8 cellular contexts compared by ENCODE assay signal in genomic region chr10:110209926-110210662, GRCh38. TPM values are rescaled to one million over a fixed set of nuclear protein-coding genes. Genes with fewer than 3 reads are reported as not detected.
DNase-seq lines count a peak whose midpoint lies in the region; ATAC-seq and TF ChIP-seq lines count a peak whose summit lies in the region.

No MANE protein-coding gene starts in this region.

- H3K4me3 Mint-ChIP-seq in activated naive CD8-positive, alpha-beta T cell treated with anti-CD3 and anti-CD28 coated beads, Interleukin-2, amount 10 ng/mL, durations not matched to agents 7 days and 5 days, result peak overlapping the region; percentile 93

- TF ChIP-seq CTCF in GM12864 (IDR thresholded peaks at IDR 0.05; ENCODE audit: low read depth, low read length, missing control alignments), result no peak
- TF ChIP-seq CTCF in OCI-LY1 (IDR thresholded peaks at IDR 0.05; ENCODE audit: low read length), result no peak
- no peak for TF ChIP-seq CTCF in heart right ventricle (IDR thresholded peaks at IDR 0.05)
- TF ChIP-seq CTCF in parathyroid adenoma (IDR thresholded peaks at IDR 0.05), result no peak

- H2AFZ ChIP-seq in OCI-LY1 (ENCODE audit: low read length) (no peak overlapping the region), parathyroid adenoma (peak overlapping the region; percentile 91)

- POLR2A ChIA-PET in activated naive CD8-positive, alpha-beta T cell treated with anti-CD3 and anti-CD28 coated beads, Interleukin-2, amount 10 ng/mL, durations not matched to agents 7 days and 5 days (lab: Charles Lee), result interaction anchor here (0.6 to 3.3 kb wide), 10 partner anchors 11 to 275 kb away, joined by 3 to 16 read pairs (median 6); partner anchors contain the start of gene SMNDC1

- H3K4me1 Mint-ChIP-seq in activated naive CD8-positive, alpha-beta T cell treated with anti-CD3 and anti-CD28 coated beads, Interleukin-2, amount 10 ng/mL, durations not matched to agents 7 days and 5 days, result peaks cover 44% of the 10 kb centered on the region

- no peaks in the 10 kb centered on the region for H3K27me3 ChIP-seq in OCI-LY1 (ENCODE audit: insufficient read depth, low read length)
- no peaks in the 10 kb centered on the region for H3K27me3 ChIP-seq in heart right ventricle
- no peaks in the 10 kb centered on the region for H3K27me3 ChIP-seq in parathyroid adenoma (ENCODE audit: control insufficient read depth, insufficient read depth, low read length)

- H3K9me3 ChIP-seq in OCI-LY1 (ENCODE audit: low read length) (no peaks in the 10 kb centered on the region), heart right ventricle (no peaks in the 10 kb centered on the region), parathyroid adenoma (ENCODE audit: control insufficient read depth, low read length) (no peaks in the 10 kb centered on the region)

- H3K27ac ChIP-seq in OCI-LY1 (ENCODE audit: low read depth, low read length, poor library complexity, severe bottlenecking) (peak overlapping the region; percentile 95), heart right ventricle (peak overlapping the region; percentile 94 to 100 (median 98)), parathyroid adenoma (peak overlapping the region; percentile 95)

- H3K9ac ChIP-seq in OCI-LY1 (ENCODE audit: low read length), result peak overlapping the region; percentile 86
- H3K9ac ChIP-seq in parathyroid adenoma, result peak overlapping the region; percentile 80

- DNase-seq in GM12864 (ENCODE audit: low read depth), result no peak
- peak; percentile 68 for DNase-seq in activated naive CD8-positive, alpha-beta T cell treated with anti-CD3 and anti-CD28 coated beads, Interleukin-2, amount 10 ng/mL, durations not matched to agents 7 days and 5 days
- DNase-seq in heart right ventricle, result peak; percentile 66 to 71
- DNase-seq in DMS153 (lab: John Stamatoyannopoulos, UW), result no peak

- no peaks in the 10 kb centered on the region for H4K20me1 ChIP-seq in OCI-LY1 (ENCODE audit: insufficient read depth, low read length)

- H3K79me2 ChIP-seq in OCI-LY1 (ENCODE audit: insufficient read depth, low read length), result no peaks in the 10 kb centered on the region
- peaks cover under 1% of the 10 kb centered on the region for H3K79me2 ChIP-seq in parathyroid adenoma

- H3K36me3 Mint-ChIP-seq in activated naive CD8-positive, alpha-beta T cell treated with anti-CD3 and anti-CD28 coated beads, Interleukin-2, amount 10 ng/mL, durations not matched to agents 7 days and 5 days, result no peaks in the 10 kb centered on the region

- peaks cover 9% of the 10 kb centered on the region for H3K27me3 Mint-ChIP-seq in activated naive CD8-positive, alpha-beta T cell treated with anti-CD3 and anti-CD28 coated beads, Interleukin-2, amount 10 ng/mL, durations not matched to agents 7 days and 5 days

- H3K4me2 ChIP-seq in OCI-LY1 (ENCODE audit: low read length) (peak overlapping the region; percentile 97), parathyroid adenoma (ENCODE audit: low read length) (peak overlapping the region; percentile 98)

- H3F3A ChIP-seq in OCI-LY1 (ENCODE audit: insufficient read depth, low read length), result peaks cover 9% of the 10 kb centered on the region; the same call in 1 of the 2 replicates

- H3K9me3 Mint-ChIP-seq in activated naive CD8-positive, alpha-beta T cell treated with anti-CD3 and anti-CD28 coated beads, Interleukin-2, amount 10 ng/mL, durations not matched to agents 7 days and 5 days, result no peaks in the 10 kb centered on the region

- intact Hi-C loops in heart right ventricle (cut with DNase I), result loop anchor here in 9 of 10 donors (1.0 to 10.0 kb wide), 11 partner anchors 15 to 325 kb away; partner anchors contain the start of gene ADD3 (in 1 of the 9)

- peak; percentile 12 for ATAC-seq in activated naive CD8-positive, alpha-beta T cell treated with anti-CD3 and anti-CD28 coated beads, Interleukin-2, amount 10 ng/mL, durations not matched to agents 7 days and 5 days (ENCODE audit: low read depth)
- ATAC-seq in heart right ventricle (peak; percentile 19 to 71 (median 35)), HG02798 (IDR thresholded peaks at IDR 0.05; ENCODE audit: poor library complexity, unreplicated experiment) (no peak), GM21423 (IDR thresholded peaks at IDR 0.05; ENCODE audit: unreplicated experiment) (no peak)

- no peaks in the 10 kb centered on the region for H3K36me3 ChIP-seq in OCI-LY1 (ENCODE audit: insufficient read depth, low read length)
- no peaks in the 10 kb centered on the region for H3K36me3 ChIP-seq in heart right ventricle
- H3K36me3 ChIP-seq in parathyroid adenoma (ENCODE audit: control insufficient read depth, insufficient read depth, low read length), result no peaks in the 10 kb centered on the region

- WGBS in heart right ventricle, 2 donors, result 0 to 1% methylated on average over 58 to 62 of the region's 62 CpGs

- H3K27ac Mint-ChIP-seq in activated naive CD8-positive, alpha-beta T cell treated with anti-CD3 and anti-CD28 coated beads, Interleukin-2, amount 10 ng/mL, durations not matched to agents 7 days and 5 days, result peak overlapping the region; percentile 91

- peaks cover 53% of the 10 kb centered on the region for H3K4me1 ChIP-seq in OCI-LY1 (ENCODE audit: insufficient read depth, low read length, severe bottlenecking)
- H3K4me1 ChIP-seq in heart right ventricle, result peaks cover 9 to 51% (median 44%) of the 10 kb centered on the region in 9 donors
- H3K4me1 ChIP-seq in parathyroid adenoma, result peaks cover 7% of the 10 kb centered on the region

- no peaks in the 10 kb centered on the region for H3K9me2 ChIP-seq in OCI-LY1 (ENCODE audit: low read depth, low read length)

- H3K4me3 ChIP-seq in GM12864 (ENCODE audit: low read depth, low read length), result peak overlapping the region; percentile 69
- H3K4me3 ChIP-seq in OCI-LY1 (ENCODE audit: low read depth, low read length, poor library complexity, severe bottlenecking), result peak overlapping the region; percentile 84
- H3K4me3 ChIP-seq in heart right ventricle, result peak overlapping the region; percentile 61 to 92 (median 82)
- peak overlapping the region; percentile 87 for H3K4me3 ChIP-seq in parathyroid adenoma (ENCODE audit: low read depth, low read length)

RNA-seq across cellular contexts. Expression of gene MXI1, which starts 2.7 kb away (rescaled TPM):
- 10 to 100 TPM; 29.8 to 33.2 TPM for total RNA-seq in activated naive CD8-positive, alpha-beta T cell treated with anti-CD3 and anti-CD28 coated beads, Interleukin-2, amount 10 ng/mL, durations not matched to agents 7 days and 5 days
- 100 to 1,000 TPM in 1 of 10 donors, 10 to 100 TPM in 9; 48.7 to 100 (median 63.3) TPM for total RNA-seq in heart right ventricle
- polyA plus RNA-seq in heart right ventricle, result 10 to 100 TPM; 27.3 to 30.4 TPM

Comparison
In these comparisons a context has a peak if more than half of its experiments do, and no peak if none do; other contexts are left out.
1. DNase-seq: peak in activated naive CD8-positive, alpha-beta T cell treated with anti-CD3 and anti-CD28 coated beads, Interleukin-2, amount 10 ng/mL, durations not matched to agents 7 days and 5 days (single experiment) and heart right ventricle (2 of 2); none in GM12864 (single experiment) and DMS153 (single experiment).
2. ATAC-seq: peak in activated naive CD8-positive, alpha-beta T cell treated with anti-CD3 and anti-CD28 coated beads, Interleukin-2, amount 10 ng/mL, durations not matched to agents 7 days and 5 days (single experiment) and heart right ventricle (8 of 8); none in HG02798 (single experiment) and GM21423 (single experiment).
3. Peak in every context shown above with its lines, with median percentiles within 50 percentile points of each other: H3K4me3 ChIP-seq and H3K27ac ChIP-seq.